Comparison of ENCODE assay signal across 33 cellular contexts in genomic region chr7:129469930-129470329, GRCh38. TPM values are rescaled to one million over a fixed set of nuclear protein-coding genes. Genes with fewer than 3 reads are reported as not detected.
"Had no signal": no experiment of that assay in that cellular context is flagged by ENCODE, and none has a peak within 500 bp of the region (broad histone marks: within the 10 kb centered on the region; RNA-seq: fewer than 3 reads in every experiment).

No MANE protein-coding gene starts in this region.

- ATAC-seq: activated CD8-positive, alpha-beta memory T cell treated with anti-CD3 and anti-CD28 coated beads, Interleukin-2, amount 10 ng/mL, durations not matched to agents 7 days and 5 days; activated CD8-positive, alpha-beta T cell treated with anti-CD3 and anti-CD28 coated beads, Interleukin-2, amount 10 ng/mL, durations not matched to agents 7 days and 5 days; activated naive CD8-positive, alpha-beta T cell treated with anti-CD3 and anti-CD28 coated beads, Interleukin-2, amount 50 U/mL, for 24 hours; heart right ventricle; sciatic nerve; stimulated activated naive CD8-positive, alpha-beta T cell treated with anti-CD3 and anti-CD28 coated beads, Interleukin-15, Interleukin-2, amounts not matched to agents 100 U/mL and 50 U/mL, for 24 hours; T-helper 17 cell had no signal

- H3K4me3 Mint-ChIP-seq: activated CD8-positive, alpha-beta memory T cell treated with anti-CD3 and anti-CD28 coated beads, Interleukin-2, amount 10 ng/mL, durations not matched to agents 7 days and 5 days; activated CD8-positive, alpha-beta T cell treated with anti-CD3 and anti-CD28 coated beads, Interleukin-2, amount 10 ng/mL, durations not matched to agents 7 days and 5 days; activated naive CD4-positive, alpha-beta T cell treated with anti-CD3 and anti-CD28 coated beads, Interleukin-2, amount 50 U/mL, for 24 hours; activated naive CD8-positive, alpha-beta T cell treated with anti-CD3 and anti-CD28 coated beads, Interleukin-2, amount 50 U/mL, for 24 hours; nephron; T-helper 17 cell had no signal

- H3K9me3 Mint-ChIP-seq: activated naive CD4-positive, alpha-beta T cell treated with anti-CD3 and anti-CD28 coated beads, Interleukin-2, amount 50 U/mL, for 24 hours; activated naive CD8-positive, alpha-beta T cell treated with anti-CD3 and anti-CD28 coated beads, Interleukin-2, amount 50 U/mL, for 24 hours; activated T-helper 2 cell treated with anti-CD3 and anti-CD28 coated beads, Interferon-gamma antibody, Interleukin-2, Interleukin-4, amounts not matched to agents 10 μg/mL and 5 μg/mL and 100 μg/mL, durations not matched to agents 14 hours and 24 hours and 36 hours had no signal

- H3K27ac ChIP-seq: epithelial cell of prostate, esophagus squamous epithelium, heart right ventricle, left ventricle myocardium inferior, neutrophil, skin epidermis, testis, transverse colon had no signal

- H3K9me3 ChIP-seq: esophagus squamous epithelium, heart right ventricle, left ventricle myocardium inferior, neutrophil, testis, transverse colon had no signal

- H3K4me3 ChIP-seq: esophagus squamous epithelium, heart right ventricle, left ventricle myocardium inferior, lung, skin epidermis, testis, transverse colon had no signal

- H3K27ac Mint-ChIP-seq: activated CD8-positive, alpha-beta memory T cell treated with anti-CD3 and anti-CD28 coated beads, Interleukin-2, amount 10 ng/mL, durations not matched to agents 7 days and 5 days; activated CD8-positive, alpha-beta T cell treated with anti-CD3 and anti-CD28 coated beads, Interleukin-2, amount 10 ng/mL, durations not matched to agents 7 days and 5 days; activated naive CD4-positive, alpha-beta T cell treated with anti-CD3 and anti-CD28 coated beads, Interleukin-2, amount 50 U/mL, for 24 hours; activated naive CD8-positive, alpha-beta T cell treated with anti-CD3 and anti-CD28 coated beads, Interleukin-2, amount 50 U/mL, for 24 hours; nephron; T-helper 17 cell had no signal

- H3K4me1 Mint-ChIP-seq: nephron, T-helper 17 cell had no signal

- H3K36me3 ChIP-seq: esophagus squamous epithelium, neutrophil, transverse colon had no signal

- DNase-seq: activated CD4-positive, alpha-beta T cell treated with anti-CD3 and anti-CD28 coated beads for 1 hour; activated CD4-positive, alpha-beta T cell treated with anti-CD3 and anti-CD28 coated beads, Interleukin-2, amount 50 U/mL, for 1 hour; activated CD8-positive, alpha-beta memory T cell treated with anti-CD3 and anti-CD28 coated beads, Interleukin-2, amount 10 ng/mL, durations not matched to agents 7 days and 5 days; activated CD8-positive, alpha-beta T cell treated with anti-CD3 and anti-CD28 coated beads, Interleukin-2, amount 10 ng/mL, durations not matched to agents 7 days and 5 days; activated naive CD8-positive, alpha-beta T cell treated with anti-CD3 and anti-CD28 coated beads, Interleukin-2, amount 50 U/mL, for 24 hours; activated T-cell treated with anti-CD3 and anti-CD28 coated beads for 4 hours; amygdala; central memory CD4-positive, alpha-beta T cell; dermis blood vessel endothelial cell; effector CD4-positive, alpha-beta T cell; esophagus squamous epithelium; foreskin melanocyte; heart right ventricle; islet precursor cell; left ventricle myocardium inferior; stimulated activated CD4-positive, alpha-beta T cell treated with anti-CD3 and anti-CD28 coated beads, Interleukin-12 subunit alpha, Interleukin-12 subunit beta, amount 100 ng/mL, for 4 hours; stimulated activated CD4-positive, alpha-beta T cell treated with anti-CD3 and anti-CD28 coated beads, Interleukin-4, amount 100 ng/mL, for 1 hour; stimulated activated naive CD8-positive, alpha-beta T cell treated with anti-CD3 and anti-CD28 coated beads, Interleukin-15, Interleukin-2, amounts not matched to agents 100 U/mL and 50 U/mL, for 24 hours; T-helper 17 cell; T1000; testis; transverse colon had no signal

- H3K4me1 ChIP-seq: esophagus squamous epithelium, heart right ventricle had no signal

- H3K27me3 ChIP-seq: esophagus squamous epithelium, heart right ventricle, testis, transverse colon had no signal

- H3K27me3 Mint-ChIP-seq: activated CD8-positive, alpha-beta memory T cell treated with anti-CD3 and anti-CD28 coated beads, Interleukin-2, amount 10 ng/mL, durations not matched to agents 7 days and 5 days; activated naive CD4-positive, alpha-beta T cell treated with anti-CD3 and anti-CD28 coated beads, Interleukin-2, amount 50 U/mL, for 24 hours; activated naive CD8-positive, alpha-beta T cell treated with anti-CD3 and anti-CD28 coated beads, Interleukin-2, amount 50 U/mL, for 24 hours; T-helper 17 cell had no signal

RNA-seq across cellular contexts. Expression of gene SMKR1, which starts 32.4 kb away (rescaled TPM):
- total RNA-seq: heart right ventricle, left ventricle myocardium inferior, osteocyte, posterior vena cava, transverse colon, urinary bladder had no signal
